In genomic region chr3:148932976-148933375, GRCh38 we compare ENCODE assay signal across 28 cellular contexts.
"Had no signal": no experiment of that assay in that cellular context is flagged by ENCODE, and none has a peak within 500 bp of the region (broad histone marks: within the 10 kb centered on the region; RNA-seq: fewer than 3 reads in every experiment).

No MANE protein-coding gene starts in this region.

- H3K27ac ChIP-seq: breast epithelium, colonic mucosa, left lung, lower lobe of right lung, right lobe of liver, skin epidermis, WERI-Rb-1 had no signal

- H3K9me3 Mint-ChIP-seq: activated CD4-positive, alpha-beta memory T cell treated with anti-CD3 and anti-CD28 coated beads, Interleukin-2, amount 10 ng/mL, durations not matched to agents 7 days and 5 days; activated T-cell treated with anti-CD3 and anti-CD28 coated beads, Interleukin-2, amount 50 U/mL, for 24 hours; activated T-helper 17 cell treated with anti-CD3 and anti-CD28 coated beads, Interleukin-2, amount 50 U/mL, for 72 hours; natural killer cell; stimulated activated effector memory CD8-positive, alpha-beta T cell treated with anti-CD3 and anti-CD28 coated beads, Interleukin-12 subunit alpha, Interleukin-12 subunit beta, amount 100 ng/mL, for 72 hours; stimulated activated naive CD8-positive, alpha-beta T cell treated with anti-CD3 and anti-CD28 coated beads, Interleukin-15, Interleukin-2, amounts not matched to agents 100 ng/mL and 50 ng/mL, for 24 hours had no signal

- ATAC-seq: activated CD4-positive, CD25-positive, alpha-beta regulatory T cell treated with anti-CD3 and anti-CD28 coated beads, Interleukin-2, amount 50 U/mL, for 24 hours; activated T-helper 17 cell treated with anti-CD3 and anti-CD28 coated beads, Interleukin-2, amount 50 U/mL, for 72 hours; left lung; lower lobe of right lung; natural killer cell; right lobe of liver; stimulated activated effector memory CD8-positive, alpha-beta T cell treated with anti-CD3 and anti-CD28 coated beads, Interleukin-12 subunit alpha, Interleukin-12 subunit beta, amount 100 ng/mL, for 72 hours; T-helper 17 cell had no signal

- H3K4me1 ChIP-seq: breast epithelium, colonic mucosa, left lung, lower lobe of right lung, right lobe of liver, uterus had no signal

- H3K4me3 Mint-ChIP-seq: activated CD4-positive, alpha-beta memory T cell treated with anti-CD3 and anti-CD28 coated beads, Interleukin-2, amount 10 ng/mL, durations not matched to agents 7 days and 5 days; activated T-cell treated with anti-CD3 and anti-CD28 coated beads, Interleukin-2, amount 50 U/mL, for 24 hours; activated T-helper 17 cell treated with anti-CD3 and anti-CD28 coated beads, Interleukin-2, amount 50 U/mL, for 72 hours; natural killer cell; stimulated activated effector memory CD8-positive, alpha-beta T cell treated with anti-CD3 and anti-CD28 coated beads, Interleukin-12 subunit alpha, Interleukin-12 subunit beta, amount 100 ng/mL, for 72 hours; stimulated activated naive CD8-positive, alpha-beta T cell treated with anti-CD3 and anti-CD28 coated beads, Interleukin-15, Interleukin-2, amounts not matched to agents 100 ng/mL and 50 ng/mL, for 24 hours; T-helper 17 cell; type B pancreatic cell had no signal

- H3K27ac Mint-ChIP-seq: activated CD4-positive, alpha-beta memory T cell treated with anti-CD3 and anti-CD28 coated beads, Interleukin-2, amount 10 ng/mL, durations not matched to agents 7 days and 5 days; activated T-cell treated with anti-CD3 and anti-CD28 coated beads, Interleukin-2, amount 50 U/mL, for 24 hours; activated T-helper 17 cell treated with anti-CD3 and anti-CD28 coated beads, Interleukin-2, amount 50 U/mL, for 72 hours; natural killer cell; stimulated activated effector memory CD8-positive, alpha-beta T cell treated with anti-CD3 and anti-CD28 coated beads, Interleukin-12 subunit alpha, Interleukin-12 subunit beta, amount 100 ng/mL, for 72 hours; stimulated activated naive CD8-positive, alpha-beta T cell treated with anti-CD3 and anti-CD28 coated beads, Interleukin-15, Interleukin-2, amounts not matched to agents 100 ng/mL and 50 ng/mL, for 24 hours; T-helper 17 cell; type B pancreatic cell had no signal

- H3K27me3 ChIP-seq: breast epithelium, colonic mucosa, left lung, right lobe of liver, uterus had no signal

- H3K4me1 Mint-ChIP-seq: activated CD4-positive, alpha-beta memory T cell treated with anti-CD3 and anti-CD28 coated beads, Interleukin-2, amount 10 ng/mL, durations not matched to agents 7 days and 5 days; activated T-helper 17 cell treated with anti-CD3 and anti-CD28 coated beads, Interleukin-2, amount 50 U/mL, for 72 hours; natural killer cell; stimulated activated effector memory CD8-positive, alpha-beta T cell treated with anti-CD3 and anti-CD28 coated beads, Interleukin-12 subunit alpha, Interleukin-12 subunit beta, amount 100 ng/mL, for 72 hours; T-helper 17 cell had no signal

- H3K36me3 ChIP-seq: breast epithelium, colonic mucosa, left lung, lower lobe of right lung, right lobe of liver, uterus, WERI-Rb-1 had no signal

- DNase-seq: activated CD4-positive, alpha-beta memory T cell treated with anti-CD3 and anti-CD28 coated beads, Interleukin-2, amount 10 ng/mL, durations not matched to agents 7 days and 5 days; activated CD4-positive, alpha-beta T cell treated with anti-CD3 and anti-CD28 coated beads for 48 hours; activated CD8-positive, alpha-beta memory T cell treated with anti-CD3 and anti-CD28 coated beads, Interleukin-2, amount 50 U/mL, for 48 hours; activated gamma-delta T cell treated with Interleukin-2 at 50 U/mL for 16 hours; activated naive CD4-positive, alpha-beta T cell treated with anti-CD3 and anti-CD28 coated beads, Interleukin-2, amount 50 U/mL, for 16 hours; activated T-cell treated with anti-CD3 and anti-CD28 coated beads, Interleukin-2, amount 50 U/mL, for 24 hours; amniotic stem cell; central memory CD4-positive, alpha-beta T cell; colonic mucosa; effector memory CD4-positive, alpha-beta T cell; left lung; lower lobe of right lung; mesenchymal stem cell; natural killer cell; posterior cingulate gyrus; right lobe of liver; stimulated activated CD4-positive, alpha-beta T cell treated with anti-CD3 and anti-CD28 coated beads, Interleukin-4, amount 100 ng/mL, for 24 hours; T-helper 17 cell; T1000; uterus; WERI-Rb-1 had no signal

- H3K9me3 ChIP-seq: breast epithelium, colonic mucosa, left lung, lower lobe of right lung, right lobe of liver, uterus had no signal

- H3K4me3 ChIP-seq: breast epithelium, colonic mucosa, left lung, lower lobe of right lung, right lobe of liver, skin epidermis, uterus had no signal
